ENCODE assay signal across 8 cellular contexts in the genomic region with DNA sequence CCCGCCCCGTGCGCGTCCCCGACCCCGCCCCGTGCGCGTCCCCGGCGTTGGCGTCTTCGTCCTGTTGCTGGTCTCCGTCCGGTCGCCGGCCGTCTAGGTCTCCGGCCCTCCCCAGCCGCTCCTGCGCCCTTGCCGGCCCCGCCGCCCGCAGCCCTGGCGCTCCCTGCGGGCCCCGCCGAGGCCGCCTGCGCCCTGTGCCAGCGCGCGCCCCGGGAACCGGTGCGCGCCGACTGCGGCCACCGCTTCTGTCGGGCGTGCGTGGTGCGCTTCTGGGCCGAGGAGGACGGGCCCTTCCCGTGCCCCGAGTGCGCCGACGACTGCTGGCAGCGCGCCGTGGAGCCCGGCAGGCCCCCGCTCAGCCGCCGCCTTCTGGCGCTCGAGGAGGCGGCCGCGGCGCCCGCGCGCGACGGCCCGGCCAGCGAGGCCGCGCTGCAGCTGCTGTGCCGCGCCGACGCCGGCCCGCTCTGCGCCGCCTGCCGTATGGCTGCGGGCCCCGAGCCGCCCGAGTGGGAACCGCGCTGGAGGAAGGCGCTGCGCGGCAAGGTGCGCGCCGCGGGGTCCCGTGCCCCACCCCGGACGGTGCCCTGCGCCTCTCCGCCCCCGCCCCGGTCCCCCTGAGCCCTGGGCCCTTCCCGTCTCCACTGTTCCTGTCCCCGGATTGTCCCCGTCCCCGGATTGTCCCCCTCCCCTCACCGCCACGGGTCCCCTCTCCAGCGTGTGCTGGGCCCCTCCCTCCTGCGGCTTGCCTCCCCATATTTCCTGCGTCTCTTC. TPM values are rescaled to one million over a fixed set of nuclear protein-coding genes. Genes with fewer than 3 reads are reported as not detected.
DNase-seq lines count a peak whose midpoint lies in the region; ATAC-seq, FAIRE-seq and TF ChIP-seq lines count a peak whose summit lies in the region.

A gene (plus strand): TSS at position 47 of the 771 bp plus-strand sequence.

- H3K9me3 Mint-ChIP-seq in GM23338 (no peaks in the 10 kb centered on the region), neural crest cell (no peaks in the 10 kb centered on the region)

- peak within 1 kb of the TSS; percentile 90 for H3K4me2 ChIP-seq in GM23338

- peaks cover 15% of the 10 kb centered on the region; the same call in 1 of the 2 replicates for H3K4me1 ChIP-seq in GM23338 (ENCODE audit: insufficient read depth)
- H3K4me1 ChIP-seq in thoracic aorta (ENCODE audit: control insufficient read depth in 1 of 2, low read depth in 2 of 2), result peaks cover 25 to 35% of the 10 kb centered on the region in 2 donors

- H3K9me3 ChIP-seq in thoracic aorta, result no peaks in the 10 kb centered on the region

- H3K27ac Mint-ChIP-seq in GM23338 (peak within 1 kb of the TSS; percentile 100), neural crest cell (ENCODE audit: unreplicated experiment) (peak within 1 kb of the TSS; percentile 100)

- H2AFZ ChIP-seq in GM23338, result peak within 1 kb of the TSS; percentile 83

- H3K4me3 ChIP-seq in GM12875 (ENCODE audit: low read depth, low read length), result peak within 1 kb of the TSS; percentile 99
- H3K4me3 ChIP-seq in GM23338, result peak within 1 kb of the TSS; percentile 99
- H3K4me3 ChIP-seq in fibroblast of mammary gland (ENCODE audit: control insufficient read depth, low read depth, low read length), result peak within 1 kb of the TSS; percentile 84
- H3K4me3 ChIP-seq in thoracic aorta, result peak within 1 kb of the TSS; percentile 97

- H3K79me2 ChIP-seq in GM23338 (replicated peaks; ENCODE audit: insufficient read depth), result peaks cover 19% of the 10 kb centered on the region

- TF ChIP-seq CTCF in GM12875 (IDR thresholded peaks at IDR 0.05; ENCODE audit: borderline replicate concordance, insufficient read depth, low read depth, low read length) (no peak), GM23338 (conservative IDR thresholded peaks at IDR 0.05; ENCODE audit: low read depth in 2 of 2) (no peak), fibroblast of mammary gland (conservative IDR thresholded peaks at IDR 0.05; ENCODE audit: control insufficient read depth, insufficient read depth, low read depth, low read length) (no peak), neural crest cell (conservative IDR thresholded peaks at IDR 0.05) (no peak), thoracic aorta (IDR thresholded peaks at IDR 0.05) (no peak)

- H3K4me1 Mint-ChIP-seq in GM23338 (peaks cover 17% of the 10 kb centered on the region), neural crest cell (peaks cover 24% of the 10 kb centered on the region)

- H3K4me3 Mint-ChIP-seq in GM23338 (peak within 1 kb of the TSS; percentile 98), neural crest cell (peak within 1 kb of the TSS; percentile 97)

- peak; percentile 10 for ATAC-seq in GM23338
- peak; percentile 87 for ATAC-seq in thoracic aorta (ENCODE audit: insufficient number of reproducible peaks, low FRiP score, low read depth)

- H3K36me3 Mint-ChIP-seq in GM23338 (ENCODE audit: low read depth) (peaks cover 31% of the 10 kb centered on the region), neural crest cell (ENCODE audit: low read depth) (peaks cover 11% of the 10 kb centered on the region)

- H3K27me3 Mint-ChIP-seq in GM23338 (ENCODE audit: insufficient read depth, low read depth, poor library complexity), result peaks cover 11% of the 10 kb centered on the region
- H3K27me3 Mint-ChIP-seq in neural crest cell (ENCODE audit: low read depth), result peaks cover 7% of the 10 kb centered on the region

- H3K36me3 ChIP-seq in GM23338 (ENCODE audit: insufficient read depth) (no peaks in the 10 kb centered on the region; the same call in 1 of the 2 replicates), thoracic aorta (peaks cover 8% of the 10 kb centered on the region)

- FAIRE-seq in RCC 7860 (lab: Jason Lieb, UNC), result no peak

- 0 out of 2 replicates have a peak, but pooled peaks cover 7% of the 10 kb centered on the region for H3F3A ChIP-seq in GM23338 (replicated peaks; ENCODE audit: low read depth)

- H3K9me2 ChIP-seq in GM23338 (ENCODE audit: insufficient read depth), result no peaks in the 10 kb centered on the region

- H4K20me1 ChIP-seq in GM23338 (replicated peaks; ENCODE audit: insufficient read depth), result peaks cover 5% of the 10 kb centered on the region; the same call in 1 of the 2 replicates

- DNase-seq in GM23338 (ENCODE audit: low spot score), result no peak
- DNase-seq in LoVo (ENCODE audit: low spot score), result peak; percentile 14
- DNase-seq in activated CD8-positive, alpha-beta memory T cell treated with anti-CD3 and anti-CD28 coated beads, Interleukin-2, amount 50 U/mL, for 24 hours (ENCODE audit: extremely low read depth), result peak; percentile 55
- no peak for DNase-seq in fibroblast of mammary gland (ENCODE audit: low read depth)
- peak; percentile 92 for DNase-seq in neural crest cell (ENCODE audit: low read depth, low spot score)
- DNase-seq in thoracic aorta (ENCODE audit: low spot score), result peak; percentile 38
- DNase-seq in RCC 7860 (ENCODE audit: low spot score), result no peak

- H3K27ac ChIP-seq in GM23338 (ENCODE audit: low read depth) (peak within 1 kb of the TSS; percentile 98), thoracic aorta (peak within 1 kb of the TSS; percentile 98 to 100)

- H3K27me3 ChIP-seq in GM23338 (ENCODE audit: insufficient read depth), result 0 out of 2 replicates have a peak, but pooled peaks cover 2% of the 10 kb centered on the region
- no peaks in the 10 kb centered on the region for H3K27me3 ChIP-seq in thoracic aorta (replicated peaks; ENCODE audit: insufficient read depth)

TF ChIP-seq in GM23338, 12 proteins besides CTCF, POLR2A, EP300 and RAD21:
- TF ChIP-seq NANOG (IDR thresholded peaks at IDR 0.05; ENCODE audit: borderline replicate concordance) (no peak), JUNB (IDR thresholded peaks at IDR 0.05; ENCODE audit: unreplicated experiment) (no peak), EZH2phosphoT487 (IDR thresholded peaks at IDR 0.05; ENCODE audit: unreplicated experiment) (no peak), POLR2AphosphoS5 (IDR thresholded peaks at IDR 0.05; ENCODE audit: low read depth) (peak; percentile 67)

RNA-seq across cellular contexts. Expression of the gene that starts here (rescaled TPM):
- total RNA-seq in GM23338 (2014; rRNA removed; shearing (Covaris generic)), result 55.3 and 59.3 TPM in 2 replicates
- polyA plus RNA-seq in GM23338 (2016; fragmentation: Nextera tagmentation; extraction: Ambion mirVana), result 24.8 and 28.7 TPM in 2 replicates
- total RNA-seq in neural crest cell (117 and 129 TPM in 2 replicates), thoracic aorta (10 to 100 TPM; 35.6 to 70.1 TPM)

Comparison
In these comparisons a context has a peak if more than half of its experiments do, and no peak if none do; other contexts are left out.
1. DNase-seq: peak in LoVo (single experiment), activated CD8-positive, alpha-beta memory T cell treated with anti-CD3 and anti-CD28 coated beads, Interleukin-2, amount 50 U/mL, for 24 hours (single experiment), neural crest cell (single experiment) and thoracic aorta (single experiment); none in GM23338 (single experiment), fibroblast of mammary gland (single experiment) and RCC 7860 (single experiment).
2. Peak in every context shown above with its lines, with median percentiles within 50 percentile points of each other: H3K4me3 ChIP-seq.